36 cellular contexts compared by ENCODE assay signal in genomic region chr5:143312822-143313221, GRCh38.
DNase-seq lines count a peak whose midpoint lies in the region; ATAC-seq, FAIRE-seq and TF ChIP-seq lines count a peak whose summit lies in the region.
"Had no signal": no experiment of that assay in that cellular context is flagged by ENCODE, and none has a peak within 500 bp of the region (broad histone marks: within the 10 kb centered on the region; RNA-seq: fewer than 3 reads in every experiment).

No MANE protein-coding gene starts in this region.

- H4K20me1 ChIP-seq in Karpas-422 (ENCODE audit: insufficient read depth, low read depth, low read length) (peaks cover 45% of the 10 kb centered on the region), keratinocyte (ENCODE audit: control insufficient read depth, extremely low read depth, insufficient read depth, low read length) (no peaks in the 10 kb centered on the region)

- FAIRE-seq in A549 (lab: Jason Lieb, UNC): no peak
- no peak for FAIRE-seq in keratinocyte (lab: Jason Lieb, UNC)
- FAIRE-seq: A204.1, endometrium, pancreas had no signal

- H2AFZ ChIP-seq in Karpas-422 (ENCODE audit: low read length): no peak overlapping the region
- no peak overlapping the region for H2AFZ ChIP-seq in keratinocyte (ENCODE audit: control insufficient read depth, low read length)
- H2AFZ ChIP-seq: hepatocyte had no signal

- in situ Hi-C loops in brain microvascular endothelial cell (cut with HindIII; ENCODE audit: low pct_ligation_motif_present, low sequenced_read_pairs): no loop called here

- no peak for TF ChIP-seq EP300 in A549 (IDR thresholded peaks at IDR 0.05)

- TF ChIP-seq CTCF in A549 (IDR thresholded peaks at IDR 0.05) (no peak), brain microvascular endothelial cell (IDR thresholded peaks at IDR 0.05; ENCODE audit: low read depth, low read length, missing control alignments) (no peak), keratinocyte (optimal IDR thresholded peaks at IDR 0.05 in 1 of 3, IDR thresholded peaks at IDR 0.05 in 1 of 3, conservative IDR thresholded peaks at IDR 0.05 in 1 of 3; ENCODE audit: extremely low read depth in 1 of 3, insufficient read depth in 2 of 3, low read length in 3 of 3) (no peak)

- ATAC-seq in A549: no peak
- ATAC-seq in GM21737 (IDR thresholded peaks at IDR 0.05; ENCODE audit: unreplicated experiment): no peak
- no peak for ATAC-seq in HG02678 (IDR thresholded peaks at IDR 0.05; ENCODE audit: unreplicated experiment)
- ATAC-seq: left cardiac atrium, pancreas had no signal

- TF ChIP-seq POLR2A in A549 (IDR thresholded peaks at IDR 0.05; ENCODE audit: low read length): no peak

- peaks cover 78% of the 10 kb centered on the region for H3K4me1 ChIP-seq in A549
- H3K4me1 ChIP-seq in Karpas-422 (ENCODE audit: low read length): peaks cover 48% of the 10 kb centered on the region
- H3K4me1 ChIP-seq in keratinocyte (ENCODE audit: control insufficient read depth, extremely low read depth, insufficient read depth, low read length): peaks cover 58% of the 10 kb centered on the region

- H3K9me2 ChIP-seq in Karpas-422 (replicated peaks; ENCODE audit: insufficient read depth, low read length): no peaks in the 10 kb centered on the region

- 96% methylated on average over 2 of the region's 2 CpGs for WGBS in A549 (ENCODE audit: missing lambda C conversion rate)

- dilution Hi-C loops in keratinocyte (cut with MboI; ENCODE audit: extremely low pct_ligation_motif_present, low sequenced_read_pairs): no loop called here

- DNase-seq in A549 (ENCODE audit: low read depth in 1 of 2, low spot score in 1 of 2): no peak
- no peak for DNase-seq in Karpas-422
- DNase-seq in brain microvascular endothelial cell: no peak
- no peak for DNase-seq in keratinocyte (ENCODE audit: low read depth, low spot score)
- DNase-seq in stimulated activated CD4-positive, alpha-beta T cell treated with anti-CD3 and anti-CD28 coated beads, Interleukin-15, amount 100 ng/mL, for 24 hours: no peak
- no peak for DNase-seq in caudate nucleus (lab: John Stamatoyannopoulos, UW)
- DNase-seq: activated CD4-positive, alpha-beta T cell treated with anti-CD3 and anti-CD28 coated beads, Interleukin-2, amount 50 U/mL, for 48 hours; activated CD4-positive, CD25-positive, alpha-beta regulatory T cell treated with anti-CD3 and anti-CD28 coated beads, Interleukin-2, amount 50 U/mL, for 72 hours; activated naive CD4-positive, alpha-beta T cell treated with anti-CD3 and anti-CD28 coated beads for 36 hours; AML-193; anterior cingulate cortex; Calu3; CD4-positive, CD25-positive, alpha-beta regulatory T cell; central memory CD4-positive, alpha-beta T cell; DMS79 treated with DMSO at 0.1 percent for 48 hours; GF-D8; KG1; left cardiac atrium; MM.1S; NCI-H1105 treated with DMSO at 0.1 percent for 48 hours; NCI-H187 treated with DMSO at 0.1 percent for 48 hours; NCI-H2171 treated with DMSO at 0.1 percent for 48 hours; NCI-H526; pancreas; retina; SHP77 treated with DMSO at 0.1 percent for 48 hours; stimulated activated CD4-positive, alpha-beta T cell treated with anti-CD3 and anti-CD28 coated beads, Interleukin-2, amount 100 ng/mL, for 24 hours; stimulated activated CD8-positive, alpha-beta memory T cell treated with anti-CD3 and anti-CD28 coated beads, Interleukin-4, amount 100 ng/mL, for 48 hours; stomach; tibial artery had no signal

- CTCF ChIA-PET in A549 (lab: Yijun Ruan, JAX): no interaction called here

- H3K27me3 ChIP-seq in Karpas-422 (ENCODE audit: low read length): no peaks in the 10 kb centered on the region
- H3K27me3 ChIP-seq in brain microvascular endothelial cell (replicated peaks): no peaks in the 10 kb centered on the region
- H3K27me3 ChIP-seq in keratinocyte (ENCODE audit: control insufficient read depth, extremely low read depth, insufficient read depth, low read length): no peaks in the 10 kb centered on the region
- H3K27me3 ChIP-seq: hepatocyte, pancreas, stomach, tibial artery had no signal

- no peaks in the 10 kb centered on the region for H3K9me1 ChIP-seq in keratinocyte (ENCODE audit: control insufficient read depth, extremely low read depth, insufficient read depth, low read length)

- H3K9me3 ChIP-seq in A549 (no peaks in the 10 kb centered on the region), Karpas-422 (ENCODE audit: low read length) (no peaks in the 10 kb centered on the region), keratinocyte (ENCODE audit: control insufficient read depth, low read depth, low read length) (no peaks in the 10 kb centered on the region)
- H3K9me3 ChIP-seq: pancreas, stomach, tibial artery had no signal

- no peak overlapping the region for H3K9ac ChIP-seq in Karpas-422 (ENCODE audit: low read length)
- H3K9ac ChIP-seq in keratinocyte (ENCODE audit: control insufficient read depth, extremely low read depth, insufficient read depth, low read length): peak overlapping the region; percentile 13

- H3K4me3 ChIP-seq in A549: no peak overlapping the region
- H3K4me3 ChIP-seq in Karpas-422 (ENCODE audit: low read length): no peak overlapping the region
- H3K4me3 ChIP-seq in brain microvascular endothelial cell (ENCODE audit: low read depth, low read length): no peak overlapping the region
- H3K4me3 ChIP-seq in keratinocyte (ENCODE audit: control insufficient read depth in 2 of 3, extremely low read depth in 1 of 3, insufficient read depth in 2 of 3, low read depth in 1 of 3, low read length in 3 of 3): no peak overlapping the region
- H3K4me3 ChIP-seq: hepatocyte, lung, pancreas, stomach, tibial artery had no signal

- H3K36me3 ChIP-seq in Karpas-422 (ENCODE audit: insufficient read depth, low read length) (peaks cover 85% of the 10 kb centered on the region), brain microvascular endothelial cell (replicated peaks) (peaks cover 4% of the 10 kb centered on the region), keratinocyte (ENCODE audit: control insufficient read depth in 2 of 2, extremely low read depth in 1 of 2, insufficient read depth in 2 of 2, low read length in 2 of 2) (peaks cover 4 to 16% of the 10 kb centered on the region in 2 experiments)

- H3K4me2 ChIP-seq in A549 (no peak overlapping the region), Karpas-422 (ENCODE audit: low read depth, low read length, poor library complexity, severe bottlenecking) (no peak overlapping the region), keratinocyte (ENCODE audit: control insufficient read depth, extremely low read depth, insufficient read depth, low read depth, low read length) (no peak overlapping the region)
- H3K4me2 ChIP-seq: hepatocyte had no signal

- POLR2A ChIA-PET in A549 (lab: Yijun Ruan, JAX): no interaction called here

- no peak overlapping the region for H3K27ac ChIP-seq in A549
- peak overlapping the region; percentile 75; the same call in 1 of the 2 replicates for H3K27ac ChIP-seq in Karpas-422 (ENCODE audit: low read length)
- peak overlapping the region; percentile 62 for H3K27ac ChIP-seq in brain microvascular endothelial cell
- H3K27ac ChIP-seq in keratinocyte (ENCODE audit: control insufficient read depth, insufficient read depth, low read length): peak overlapping the region; percentile 59
- H3K27ac ChIP-seq in caudate nucleus (ENCODE audit: low read depth, low read length): no peak overlapping the region
- H3K27ac ChIP-seq: hepatocyte, pancreas, stomach, tibial artery had no signal

- TF ChIP-seq RAD21 in A549 (conservative IDR thresholded peaks at IDR 0.05 in 1 of 2, IDR thresholded peaks at IDR 0.05 in 1 of 2): no peak

- H3K79me2 ChIP-seq in Karpas-422 (ENCODE audit: low read length): peaks cover 98% of the 10 kb centered on the region
- H3K79me2 ChIP-seq in keratinocyte (ENCODE audit: control insufficient read depth, insufficient read depth, low read length): peaks cover 46% of the 10 kb centered on the region

TF ChIP-seq in A549, 52 proteins besides CTCF, POLR2A, EP300 and RAD21:
- no peak for TF ChIP-seq FOSL2 (IDR thresholded peaks at IDR 0.05)
- peak; percentile 49; the same call in 1 of the 2 replicates for TF ChIP-seq FOSL2 (CRISPR knock-in tag; IDR thresholded peaks at IDR 0.05)
- no peak for TF ChIP-seq HOXB5 (CRISPR knock-in tag; IDR thresholded peaks at IDR 0.05)
- no peak for TF ChIP-seq TFCP2L1 (CRISPR knock-in tag; IDR thresholded peaks at IDR 0.05)
- no peak for TF ChIP-seq BHLHE40 (IDR thresholded peaks at IDR 0.05; ENCODE audit: low read depth, low read length)

Comparison
In these comparisons a context has a peak if more than half of its experiments do, and no peak if none do; other contexts are left out.
1. H3K27ac ChIP-seq: peak in Karpas-422 (single experiment), brain microvascular endothelial cell (single experiment) and keratinocyte (single experiment); none in A549 (0 of 2) and caudate nucleus (single experiment).